Comparison of ENCODE assay signal across 15 cellular contexts in genomic region chr20:63254536-63255384, GRCh38. TPM values are rescaled to one million over a fixed set of nuclear protein-coding genes. Genes with fewer than 3 reads are reported as not detected.
DNase-seq lines count a peak whose midpoint lies in the region; ATAC-seq and TF ChIP-seq lines count a peak whose summit lies in the region.
"Had no signal": no experiment of that assay in that cellular context is flagged by ENCODE, and none has a peak within 500 bp of the region (broad histone marks: within the 10 kb centered on the region; RNA-seq: fewer than 3 reads in every experiment).

No MANE protein-coding gene starts in this region.

- peak; percentile 52 for ATAC-seq in GM23338
- ATAC-seq in GM18520 (IDR thresholded peaks at IDR 0.05; ENCODE audit: unreplicated experiment) = no peak
- ATAC-seq: activated CD8-positive, alpha-beta T cell treated with anti-CD3 and anti-CD28 coated beads for 36 hours; left colon had no signal

- peak; percentile 78 for DNase-seq in GM23338 (ENCODE audit: low spot score)
- no peak for DNase-seq in dorsolateral prefrontal cortex
- DNase-seq in mesothelial cell of epicardium (ENCODE audit: low spot score in 2 of 2, unreplicated experiment in 2 of 2) = no peak
- no peak for DNase-seq in posterior cingulate gyrus
- DNase-seq in UCSD-AML1 (lab: John Stamatoyannopoulos, UW; ENCODE audit: unreplicated experiment) = no peak
- no peak for DNase-seq in COR-L47 (lab: John Stamatoyannopoulos, UW)
- DNase-seq: activated CD8-positive, alpha-beta T cell treated with anti-CD3 and anti-CD28 coated beads for 36 hours; activated naive CD4-positive, alpha-beta T cell treated with anti-CD3 and anti-CD28 coated beads for 36 hours; BE2C; left colon; NCI-H446 had no signal

- H3K4me1 Mint-ChIP-seq in GM23338 (peaks cover 24% of the 10 kb centered on the region), mesothelial cell of epicardium (peaks cover 53% of the 10 kb centered on the region)

- H3K27ac Mint-ChIP-seq in GM23338 (no peak overlapping the region), mesothelial cell of epicardium (peak overlapping the region; percentile 39)
- H3K27ac Mint-ChIP-seq: activated CD8-positive, alpha-beta T cell treated with anti-CD3 and anti-CD28 coated beads for 36 hours; activated naive CD4-positive, alpha-beta T cell treated with anti-CD3 and anti-CD28 coated beads for 36 hours had no signal

- no peaks in the 10 kb centered on the region for H3K9me2 ChIP-seq in GM23338 (ENCODE audit: insufficient read depth)

- H3K36me3 ChIP-seq in GM23338 (ENCODE audit: insufficient read depth) = no peaks in the 10 kb centered on the region
- H3K36me3 ChIP-seq: BE2C had no signal

- H3K4me1 ChIP-seq in GM23338 (ENCODE audit: insufficient read depth) = no peaks in the 10 kb centered on the region; the same call in 1 of the 2 replicates
- H3K4me1 ChIP-seq: BE2C had no signal

- H3K4me3 Mint-ChIP-seq in GM23338 (peak overlapping the region; percentile 79), mesothelial cell of epicardium (peak overlapping the region; percentile 70)
- H3K4me3 Mint-ChIP-seq: activated CD8-positive, alpha-beta T cell treated with anti-CD3 and anti-CD28 coated beads for 36 hours; activated naive CD4-positive, alpha-beta T cell treated with anti-CD3 and anti-CD28 coated beads for 36 hours had no signal

- H3K4me3 ChIP-seq in GM23338 (peak overlapping the region; percentile 75), dorsolateral prefrontal cortex (peak overlapping the region in 44 of 59 donors; percentile 15 to 63 (median 46))

- H3K27me3 ChIP-seq in GM23338 (ENCODE audit: insufficient read depth) (peaks cover 40% of the 10 kb centered on the region), dorsolateral prefrontal cortex (peaks cover 0 to 61% (median 31%) of the 10 kb centered on the region in 45 donors)

- H3K27me3 Mint-ChIP-seq in GM23338 (ENCODE audit: insufficient read depth, low read depth, poor library complexity) = peaks cover 49% of the 10 kb centered on the region
- H3K27me3 Mint-ChIP-seq in mesothelial cell of epicardium (ENCODE audit: low read depth) = peaks cover 39% of the 10 kb centered on the region

- peak overlapping the region; percentile 92; the same call in 1 of the 2 replicates for H2AFZ ChIP-seq in GM23338

- TF ChIP-seq CTCF in 22Rv1 (IDR thresholded peaks at IDR 0.05) (peak; percentile 15; the same call in 1 of the 2 replicates), GM23338 (conservative IDR thresholded peaks at IDR 0.05; ENCODE audit: low read depth in 2 of 2) (peak; percentile 20 to 52; a peak in 3 of 4 replicates), dorsolateral prefrontal cortex (IDR thresholded peaks at IDR 0.05 in 54 of 56, conservative IDR thresholded peaks at IDR 0.05 in 2 of 56; ENCODE audit: low read depth in 1 of 56, partially characterized antibody in 56 of 56) (no peak), mesothelial cell of epicardium (IDR thresholded peaks at IDR 0.05; ENCODE audit: unreplicated experiment) (no peak)

- no peaks in the 10 kb centered on the region for H3K79me2 ChIP-seq in GM23338 (replicated peaks; ENCODE audit: insufficient read depth)

- H3K4me2 ChIP-seq in GM23338 = peak overlapping the region; percentile 89

- H4K20me1 ChIP-seq in GM23338 (replicated peaks; ENCODE audit: insufficient read depth) = no peaks in the 10 kb centered on the region

- no peaks in the 10 kb centered on the region; the same call in 2 of the 3 replicates for H3K36me3 Mint-ChIP-seq in GM23338 (ENCODE audit: low read depth)
- H3K36me3 Mint-ChIP-seq in mesothelial cell of epicardium = no peaks in the 10 kb centered on the region

- H3K27ac ChIP-seq in 22Rv1 (no peak overlapping the region), GM23338 (ENCODE audit: low read depth) (no peak overlapping the region), dorsolateral prefrontal cortex (peak overlapping the region in 1 of 59 donors; percentile 4)

- no peaks in the 10 kb centered on the region for H3F3A ChIP-seq in GM23338 (replicated peaks; ENCODE audit: low read depth)

- H3K9me3 Mint-ChIP-seq in GM23338 = peaks cover 3% of the 10 kb centered on the region; the same call in 2 of the 3 replicates
- H3K9me3 Mint-ChIP-seq in mesothelial cell of epicardium = no peaks in the 10 kb centered on the region
- H3K9me3 Mint-ChIP-seq: activated CD8-positive, alpha-beta T cell treated with anti-CD3 and anti-CD28 coated beads for 36 hours; activated naive CD4-positive, alpha-beta T cell treated with anti-CD3 and anti-CD28 coated beads for 36 hours had no signal

- intact Hi-C loops in dorsolateral prefrontal cortex (cut with DNase I) = no loop called here
- intact Hi-C loops in posterior cingulate gyrus (cut with DNase I) = no loop called here

TF ChIP-seq in GM23338, 12 proteins besides CTCF, POLR2A, EP300 and RAD21 (continues in another document):
- no peak for TF ChIP-seq CREB1 (CRISPR knock-in tag; IDR thresholded peaks at IDR 0.05; ENCODE audit: low read depth)
- TF ChIP-seq REST (IDR thresholded peaks at IDR 0.05; ENCODE audit: unreplicated experiment) = no peak
- no peak for TF ChIP-seq ZNF114 (CRISPR knock-in tag; IDR thresholded peaks at IDR 0.05)
- no peak for TF ChIP-seq EZH2phosphoT487 (IDR thresholded peaks at IDR 0.05; ENCODE audit: unreplicated experiment)
- peak; percentile 39 for TF ChIP-seq EZH2 (IDR thresholded peaks at IDR 0.05; ENCODE audit: low read depth, unreplicated experiment)
- no peak for TF ChIP-seq STAT1 (IDR thresholded peaks at IDR 0.05; ENCODE audit: unreplicated experiment)
- no peak for TF ChIP-seq ETS1 (IDR thresholded peaks at IDR 0.05)
- TF ChIP-seq ZNF331 (CRISPR knock-in tag; IDR thresholded peaks at IDR 0.05; ENCODE audit: low read depth) = no peak
- no peak for TF ChIP-seq NANOG (IDR thresholded peaks at IDR 0.05; ENCODE audit: borderline replicate concordance)
- TF ChIP-seq JUNB (IDR thresholded peaks at IDR 0.05; ENCODE audit: unreplicated experiment) = no peak
- TF ChIP-seq POLR2AphosphoS5 (IDR thresholded peaks at IDR 0.05; ENCODE audit: low read depth) = peak; percentile 38; the same call in 1 of the 2 replicates

RNA-seq across cellular contexts. Expression of gene NKAIN4, which starts 0.5 kb away (rescaled TPM):
- 12.6 and 16.0 TPM in 2 replicates for total RNA-seq in GM23338 (2014; rRNA removed; shearing (Covaris generic))
- 9.5 and 13.2 TPM in 2 replicates for polyA plus RNA-seq in GM23338 (2016; fragmentation: Nextera tagmentation; extraction: Ambion mirVana)
- total RNA-seq in dorsolateral prefrontal cortex (10 to 100 TPM in 102 of 120 experiments, 1 to 10 TPM in 18; 5.4 to 44.1 (median 16.7) TPM), mesothelial cell of epicardium (16.1 to 18.4 TPM (median 16.8 TPM) in 3 replicates)
- total RNA-seq: activated CD8-positive, alpha-beta T cell treated with anti-CD3 and anti-CD28 coated beads for 36 hours; activated naive CD4-positive, alpha-beta T cell treated with anti-CD3 and anti-CD28 coated beads for 36 hours; fibroblast of villous mesenchyme; omental fat pad had no signal

RNA-seq across cellular contexts. Expression of gene ARFGAP1, which starts 17.9 kb away (rescaled TPM):
- 88.8 and 95.5 TPM in 2 replicates for total RNA-seq in GM23338 (2014; rRNA removed; shearing (Covaris generic))
- 40.6 and 41.5 TPM in 2 replicates for polyA plus RNA-seq in GM23338 (2016; fragmentation: Nextera tagmentation; extraction: Ambion mirVana)
- total RNA-seq in dorsolateral prefrontal cortex = 100 to 1,000 TPM in 101 of 120 experiments, 10 to 100 TPM in 19; 89.0 to 166 (median 113) TPM
- total RNA-seq in mesothelial cell of epicardium = 193 to 210 TPM (median 208 TPM) in 3 replicates

RNA-seq across cellular contexts. Expression of gene BIRC7, which starts 19.1 kb away (rescaled TPM):
- 0.24 TPM in 1 of 2 replicates, not detected in the other for total RNA-seq in GM23338 (2014; rRNA removed; shearing (Covaris generic))
- polyA plus RNA-seq in GM23338 (2016; fragmentation: Nextera tagmentation; extraction: Ambion mirVana) = 0.16 TPM in 1 of 2 replicates, not detected in the other
- total RNA-seq in dorsolateral prefrontal cortex (1 to 10 TPM in 4 of 120 experiments, under 1 TPM in 27, not detected in 89; 0.22 to 1.3 (median 0.63) TPM), mesothelial cell of epicardium (0.36 to 0.84 TPM (median 0.50 TPM) in 3 replicates)
- total RNA-seq: activated naive CD4-positive, alpha-beta T cell treated with anti-CD3 and anti-CD28 coated beads for 36 hours; fibroblast of villous mesenchyme had no signal

RNA-seq across cellular contexts. Expression of gene COL20A1, which starts 38.2 kb away (rescaled TPM):
- total RNA-seq in GM23338 (2014; rRNA removed; shearing (Covaris generic)) = 0.28 and 0.43 TPM in 2 replicates
- polyA plus RNA-seq in GM23338 (2016; fragmentation: Nextera tagmentation; extraction: Ambion mirVana) = 0.59 and 0.79 TPM in 2 replicates
- total RNA-seq in dorsolateral prefrontal cortex = 10 to 100 TPM in 65 of 120 experiments, 1 to 10 TPM in 55; 4.1 to 32.2 (median 10.4) TPM
- 0.16 to 0.25 TPM in 2 of 3 replicates, not detected in the other for total RNA-seq in mesothelial cell of epicardium
- total RNA-seq: left colon, omental fat pad had no signal

RNA-seq across cellular contexts. Expression of gene YTHDF1, which starts 38.8 kb away (rescaled TPM):
- total RNA-seq in GM23338 (2014; rRNA removed; shearing (Covaris generic)) = 64.3 and 64.5 TPM in 2 replicates
- 30.9 and 34.9 TPM in 2 replicates for polyA plus RNA-seq in GM23338 (2016; fragmentation: Nextera tagmentation; extraction: Ambion mirVana)
- total RNA-seq in dorsolateral prefrontal cortex (10 to 100 TPM; 31.4 to 71.9 (median 38.9) TPM), mesothelial cell of epicardium (49.3 to 52.9 TPM (median 50.1 TPM) in 3 replicates)

Comparison
In these comparisons a context has a peak if more than half of its experiments do, and no peak if none do; other contexts are left out.
1. CTCF ChIP-seq: peak in 22Rv1 (single experiment) and GM23338 (2 of 2); none in dorsolateral prefrontal cortex (0 of 56) and mesothelial cell of epicardium (single experiment).